Comparison of ENCODE assay signal across 28 cellular contexts in the genomic region with DNA sequence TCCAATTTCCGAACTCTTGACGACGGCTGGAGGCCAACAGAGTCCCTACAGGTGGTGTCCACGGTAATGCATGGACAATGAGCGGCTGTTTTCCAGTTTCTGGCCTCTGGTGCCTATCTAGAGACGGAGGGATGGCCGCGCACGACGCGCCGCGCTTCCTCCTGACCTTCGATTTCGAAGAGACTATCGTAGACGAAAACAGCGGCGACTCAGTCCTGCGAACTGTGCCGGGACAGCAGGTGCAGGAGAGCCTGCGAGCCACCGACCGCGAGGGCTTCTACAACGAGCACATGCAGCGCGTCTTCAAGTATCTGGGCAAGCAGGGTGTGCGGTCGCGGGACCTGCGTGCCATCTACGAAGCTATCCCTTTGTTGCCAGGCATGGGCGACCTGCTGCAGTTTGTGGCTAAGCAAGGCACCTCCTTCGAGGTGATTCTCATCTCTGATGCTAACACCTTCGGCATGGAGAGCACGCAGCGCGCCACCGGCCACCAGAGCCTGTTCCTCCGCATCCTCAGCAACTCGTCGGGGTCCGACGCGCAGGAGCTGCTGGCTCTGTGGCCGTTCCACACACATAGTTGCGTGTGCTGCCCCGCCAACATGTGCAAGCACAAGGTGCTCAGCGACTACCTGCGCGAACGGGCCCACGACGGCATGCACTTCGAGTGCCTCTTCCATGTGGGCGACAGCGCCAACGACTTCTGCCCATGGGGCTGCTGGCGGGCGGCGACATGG.
"Had no signal": no experiment of that assay in that cellular context is flagged by ENCODE, and none has a peak within 500 bp of the region (broad histone marks: within the 10 kb centered on the region; RNA-seq: fewer than 3 reads in every experiment).

No MANE protein-coding gene starts in this region.

- H3K27me3 Mint-ChIP-seq: activated naive CD4-positive, alpha-beta T cell treated with anti-CD3 and anti-CD28 coated beads, Interleukin-2, amount 10 ng/mL, durations not matched to agents 7 days and 5 days; activated naive CD8-positive, alpha-beta T cell treated with anti-CD3 and anti-CD28 coated beads, Interleukin-2, amount 10 ng/mL, durations not matched to agents 7 days and 5 days; effector memory CD8-positive, alpha-beta T cell; natural killer cell treated with Interleukin-12 subunit alpha and Interleukin-12 subunit beta and Interleukin-15 and Interleukin-18, amount 100 ng/mL, for 72 hours; stimulated activated naive CD8-positive, alpha-beta T cell treated with anti-CD3 and anti-CD28 coated beads, Interleukin-15, Interleukin-2, amounts not matched to agents 100 ng/mL and 50 ng/mL, for 24 hours had no signal

- H3K4me1 ChIP-seq: gastroesophageal sphincter, uterus had no signal

- H3K36me3 ChIP-seq: brain microvascular endothelial cell, thoracic aorta, uterus had no signal

- H3K4me3 Mint-ChIP-seq: activated naive CD4-positive, alpha-beta T cell treated with anti-CD3 and anti-CD28 coated beads, Interleukin-2, amount 10 ng/mL, durations not matched to agents 7 days and 5 days; activated naive CD8-positive, alpha-beta T cell treated with anti-CD3 and anti-CD28 coated beads, Interleukin-2, amount 10 ng/mL, durations not matched to agents 7 days and 5 days; effector memory CD8-positive, alpha-beta T cell; immature natural killer cell; natural killer cell treated with Interleukin-12 subunit alpha and Interleukin-12 subunit beta and Interleukin-15 and Interleukin-18, amount 100 ng/mL, for 72 hours; stimulated activated effector memory CD8-positive, alpha-beta T cell treated with anti-CD3 and anti-CD28 coated beads, Interleukin-12 subunit alpha, Interleukin-12 subunit beta, amount 100 ng/mL, for 72 hours; stimulated activated naive CD8-positive, alpha-beta T cell treated with anti-CD3 and anti-CD28 coated beads, Interleukin-15, Interleukin-2, amounts not matched to agents 100 ng/mL and 50 ng/mL, for 24 hours; T-helper 2 cell treated with Interferon-gamma antibody and Interleukin-4, amounts not matched to agents 5 μg/mL and 100 μg/mL, for 36 hours had no signal

- H3K9me3 ChIP-seq: gastroesophageal sphincter, mucosa of descending colon, thoracic aorta, uterus had no signal

- H3K27ac Mint-ChIP-seq: activated naive CD4-positive, alpha-beta T cell treated with anti-CD3 and anti-CD28 coated beads, Interleukin-2, amount 10 ng/mL, durations not matched to agents 7 days and 5 days; activated naive CD8-positive, alpha-beta T cell treated with anti-CD3 and anti-CD28 coated beads, Interleukin-2, amount 10 ng/mL, durations not matched to agents 7 days and 5 days; effector memory CD8-positive, alpha-beta T cell; immature natural killer cell; natural killer cell treated with Interleukin-12 subunit alpha and Interleukin-12 subunit beta and Interleukin-15 and Interleukin-18, amount 100 ng/mL, for 72 hours; stimulated activated effector memory CD8-positive, alpha-beta T cell treated with anti-CD3 and anti-CD28 coated beads, Interleukin-12 subunit alpha, Interleukin-12 subunit beta, amount 100 ng/mL, for 72 hours; stimulated activated naive CD8-positive, alpha-beta T cell treated with anti-CD3 and anti-CD28 coated beads, Interleukin-15, Interleukin-2, amounts not matched to agents 100 ng/mL and 50 ng/mL, for 24 hours; T-helper 2 cell treated with Interferon-gamma antibody and Interleukin-4, amounts not matched to agents 5 μg/mL and 100 μg/mL, for 36 hours had no signal

- H3K27ac ChIP-seq: brain microvascular endothelial cell, gastroesophageal sphincter, skin epidermis, thoracic aorta, uterus had no signal

- DNase-seq: activated CD4-positive, alpha-beta T cell treated with anti-CD3 and anti-CD28 coated beads for 4 hours; activated CD4-positive, alpha-beta T cell treated with anti-CD3 and anti-CD28 coated beads, Interleukin-2, amount 50 U/mL, for 4 hours; activated effector memory CD4-positive, alpha-beta T cell treated with Interleukin-2 at 50 U/mL for 16 hours; activated naive CD4-positive, alpha-beta T cell treated with anti-CD3 and anti-CD28 coated beads, Interleukin-2, amount 10 ng/mL, durations not matched to agents 7 days and 5 days; activated naive CD8-positive, alpha-beta T cell treated with anti-CD3 and anti-CD28 coated beads, Interleukin-2, amount 10 ng/mL, durations not matched to agents 7 days and 5 days; activated T-cell treated with anti-CD3 and anti-CD28 coated beads for 4 hours; brain microvascular endothelial cell; cortex of kidney; effector memory CD8-positive, alpha-beta T cell; erythroblast; head of caudate nucleus; hippocampal formation; immature natural killer cell; mucosa of descending colon; stimulated activated CD4-positive, alpha-beta T cell treated with anti-CD3 and anti-CD28 coated beads, Interleukin-4, amount 100 ng/mL, for 24 hours; T-helper 1 cell; trophoblast cell; uterus had no signal

- H3K4me3 ChIP-seq: gastroesophageal sphincter, lung, mucosa of descending colon, skin epidermis, thoracic aorta, uterus had no signal

- H3K4me1 Mint-ChIP-seq: activated naive CD4-positive, alpha-beta T cell treated with anti-CD3 and anti-CD28 coated beads, Interleukin-2, amount 10 ng/mL, durations not matched to agents 7 days and 5 days; activated naive CD8-positive, alpha-beta T cell treated with anti-CD3 and anti-CD28 coated beads, Interleukin-2, amount 10 ng/mL, durations not matched to agents 7 days and 5 days; immature natural killer cell had no signal

- H3K9me3 Mint-ChIP-seq: activated naive CD4-positive, alpha-beta T cell treated with anti-CD3 and anti-CD28 coated beads, Interleukin-2, amount 10 ng/mL, durations not matched to agents 7 days and 5 days; activated naive CD8-positive, alpha-beta T cell treated with anti-CD3 and anti-CD28 coated beads, Interleukin-2, amount 10 ng/mL, durations not matched to agents 7 days and 5 days; effector memory CD8-positive, alpha-beta T cell; immature natural killer cell; natural killer cell treated with Interleukin-12 subunit alpha and Interleukin-12 subunit beta and Interleukin-15 and Interleukin-18, amount 100 ng/mL, for 72 hours; stimulated activated naive CD8-positive, alpha-beta T cell treated with anti-CD3 and anti-CD28 coated beads, Interleukin-15, Interleukin-2, amounts not matched to agents 100 ng/mL and 50 ng/mL, for 24 hours had no signal

- ATAC-seq: effector memory CD8-positive, alpha-beta T cell; gastroesophageal sphincter; left lobe of liver; mucosa of descending colon; natural killer cell treated with Interleukin-12 subunit alpha and Interleukin-12 subunit beta and Interleukin-15 and Interleukin-18, amount 100 ng/mL, for 72 hours; sciatic nerve; stimulated activated effector memory CD8-positive, alpha-beta T cell treated with anti-CD3 and anti-CD28 coated beads, Interleukin-12 subunit alpha, Interleukin-12 subunit beta, amount 100 ng/mL, for 72 hours had no signal

- H3K27me3 ChIP-seq: brain microvascular endothelial cell, gastroesophageal sphincter, uterus had no signal
